In the genomic region with DNA sequence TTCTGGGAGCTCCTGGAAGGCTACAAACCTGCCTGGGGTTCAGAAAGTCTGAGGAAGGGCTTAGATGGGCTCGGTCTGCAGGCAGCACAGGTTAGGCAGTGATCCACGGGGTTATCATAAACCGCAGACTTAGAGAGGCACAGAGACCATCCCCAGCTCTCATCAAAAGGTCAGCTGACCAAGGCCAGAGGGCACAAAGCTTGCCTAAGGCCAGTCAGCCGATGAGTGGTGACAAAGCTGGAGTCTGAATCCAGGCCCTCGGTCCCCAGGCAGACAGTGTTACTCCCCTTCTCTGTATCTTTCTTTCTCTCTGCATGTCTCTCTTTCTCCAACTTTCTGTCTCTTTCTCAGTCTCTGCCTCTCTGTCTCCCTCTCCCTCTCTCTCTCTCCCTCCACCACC, we compare ENCODE assay signal across 1 cellular context.
TF ChIP-seq lines count a peak whose summit lies in the region.

No MANE protein-coding gene starts in this region.

TF ChIP-seq in SK-N-SH, 30 proteins besides CTCF, POLR2A, EP300 and RAD21 (continued from another document):
- TF ChIP-seq USF1 (IDR thresholded peaks at IDR 0.05; ENCODE audit: borderline replicate concordance, low read depth): no peak
- TF ChIP-seq MEF2A (IDR thresholded peaks at IDR 0.05; ENCODE audit: borderline replicate concordance, low read depth): no peak
- TF ChIP-seq, protein P1, sequence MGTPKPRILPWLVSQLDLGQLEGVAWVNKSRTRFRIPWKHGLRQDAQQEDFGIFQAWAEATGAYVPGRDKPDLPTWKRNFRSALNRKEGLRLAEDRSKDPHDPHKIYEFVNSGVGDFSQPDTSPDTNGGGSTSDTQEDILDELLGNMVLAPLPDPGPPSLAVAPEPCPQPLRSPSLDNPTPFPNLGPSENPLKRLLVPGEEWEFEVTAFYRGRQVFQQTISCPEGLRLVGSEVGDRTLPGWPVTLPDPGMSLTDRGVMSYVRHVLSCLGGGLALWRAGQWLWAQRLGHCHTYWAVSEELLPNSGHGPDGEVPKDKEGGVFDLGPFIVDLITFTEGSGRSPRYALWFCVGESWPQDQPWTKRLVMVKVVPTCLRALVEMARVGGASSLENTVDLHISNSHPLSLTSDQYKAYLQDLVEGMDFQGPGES (IDR thresholded peaks at IDR 0.05; ENCODE audit: low read depth, low read length): no peak
- no peak for TF ChIP-seq CHD2 (IDR thresholded peaks at IDR 0.05; ENCODE audit: low read length, partially characterized antibody)
- TF ChIP-seq SIN3A (IDR thresholded peaks at IDR 0.05; ENCODE audit: borderline replicate concordance, low read depth, low read length): no peak
- TF ChIP-seq RCOR1 (IDR thresholded peaks at IDR 0.05; ENCODE audit: low read length): no peak
- TF ChIP-seq REST (IDR thresholded peaks at IDR 0.05; ENCODE audit: low read depth, low read length): no peak
